15 cellular contexts compared by ENCODE assay signal in the genomic region with DNA sequence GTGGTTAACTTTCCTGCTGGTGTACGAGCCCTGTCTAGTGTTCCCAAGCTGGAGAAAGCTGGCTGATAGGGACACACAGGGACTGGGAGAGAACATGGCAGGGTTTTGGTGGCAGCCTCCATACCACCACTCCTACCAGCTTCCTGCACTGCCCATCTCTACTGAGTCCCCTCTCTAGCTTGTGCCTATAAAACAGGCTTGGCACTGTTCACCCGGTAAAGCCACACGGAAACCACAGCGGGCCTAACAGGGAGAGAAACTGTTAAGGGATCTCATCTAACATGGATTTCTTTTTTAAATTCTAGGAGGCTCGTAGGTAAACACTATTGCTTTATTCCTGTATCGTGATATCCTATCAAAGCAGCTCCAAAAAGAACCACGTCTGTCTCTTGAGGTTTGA.
DNase-seq lines count a peak whose midpoint lies in the region; ATAC-seq and TF ChIP-seq lines count a peak whose summit lies in the region.
"Had no signal": no experiment of that assay in that cellular context is flagged by ENCODE, and none has a peak within 500 bp of the region (broad histone marks: within the 10 kb centered on the region; RNA-seq: fewer than 3 reads in every experiment).

No MANE protein-coding gene starts in this region.

- peaks cover 16% of the 10 kb centered on the region for H3K36me3 Mint-ChIP-seq in nephron (ENCODE audit: low read depth)
- H3K36me3 Mint-ChIP-seq: CD8-positive, alpha-beta T cell had no signal

- ATAC-seq in GM21576 (IDR thresholded peaks at IDR 0.05; ENCODE audit: unreplicated experiment) (no peak), GM21526 (IDR thresholded peaks at IDR 0.05; ENCODE audit: low FRiP score, unreplicated experiment) (no peak)
- ATAC-seq: CD8-positive, alpha-beta T cell; K562 had no signal

- no peaks in the 10 kb centered on the region for H3K9me3 Mint-ChIP-seq in nephron
- H3K9me3 Mint-ChIP-seq: CD8-positive, alpha-beta T cell had no signal

- H3K36me3 ChIP-seq in stomach smooth muscle (ENCODE audit: control insufficient read depth in 2 of 2, insufficient read depth in 2 of 2, low read length in 2 of 2) = peaks cover 0 to 2% of the 10 kb centered on the region in 2 donors
- H3K36me3 ChIP-seq: BE2C had no signal

- DNase-seq in dermis blood vessel endothelial cell (peak; percentile 23), dedifferentiated amniotic fluid mesenchymal stem cell (ENCODE audit: extremely low spot score) (no peak)
- DNase-seq: BE2C; CD8-positive, alpha-beta T cell; GF-D8; NCI-H146; NCI-H226; NCI-H526 treated with DMSO at 0.1 percent for 48 hours; RPMI8226 had no signal

- H3K9me3 ChIP-seq in stomach smooth muscle (ENCODE audit: control insufficient read depth in 2 of 2, low read length in 2 of 2) = no peaks in the 10 kb centered on the region
- H3K9me3 ChIP-seq: BE2C had no signal

- H3K4me3 ChIP-seq in stomach smooth muscle (ENCODE audit: low read length in 2 of 2) = no peak overlapping the region
- H3K4me3 ChIP-seq: K562 had no signal

- H3K27ac ChIP-seq in angular gyrus (ENCODE audit: low read depth, low read length) (peak overlapping the region; percentile 6), stomach smooth muscle (ENCODE audit: low read length) (peak overlapping the region; percentile 55)

- H3K9ac ChIP-seq in stomach smooth muscle (ENCODE audit: low read length in 2 of 2) = peak overlapping the region in 1 of 2 donors; percentile 21

- peaks cover 36% of the 10 kb centered on the region for H3K4me1 ChIP-seq in stomach smooth muscle (ENCODE audit: control insufficient read depth, insufficient read depth, low read length)

- TF ChIP-seq CTCF in nephron (IDR thresholded peaks at IDR 0.05; ENCODE audit: unreplicated experiment in 3 of 3) = no peak

- H3K27me3 ChIP-seq in stomach smooth muscle (ENCODE audit: control insufficient read depth in 1 of 2, insufficient read depth in 2 of 2, low read length in 2 of 2) = no peaks in the 10 kb centered on the region
- H3K27me3 ChIP-seq: BE2C had no signal

- H3K4me3 Mint-ChIP-seq in nephron = peak overlapping the region in 1 of 3 experiments; percentile 7
- H3K4me3 Mint-ChIP-seq: CD8-positive, alpha-beta T cell had no signal

- peaks cover 3% of the 10 kb centered on the region for H3K27me3 Mint-ChIP-seq in nephron (ENCODE audit: low read depth)

- H3K27ac Mint-ChIP-seq in nephron = peak overlapping the region; percentile 62 to 90 (median 87)
- H3K27ac Mint-ChIP-seq: CD8-positive, alpha-beta T cell had no signal

- peaks cover 67% of the 10 kb centered on the region for H3K4me1 Mint-ChIP-seq in nephron
